20 cellular contexts compared by ENCODE assay signal in genomic region chr16:2422123-2422867, GRCh38. TPM values are rescaled to one million over a fixed set of nuclear protein-coding genes. Genes with fewer than 3 reads are reported as not detected.
DNase-seq lines count a peak whose midpoint lies in the region; ATAC-seq and TF ChIP-seq lines count a peak whose summit lies in the region.
"Had no signal": no experiment of that assay in that cellular context is flagged by ENCODE, and none has a peak within 500 bp of the region (broad histone marks: within the 10 kb centered on the region; RNA-seq: fewer than 3 reads in every experiment).

No MANE protein-coding gene starts in this region.

- TF ChIP-seq RAD21 in IMR-90 (IDR thresholded peaks at IDR 0.05; ENCODE audit: low read length), result no peak

- intact Hi-C loops in IMR-90 (cut with micrococcal nuclease), result no loop called here
- intact Hi-C loops in activated CD8-positive, alpha-beta T cell treated with anti-CD3 and anti-CD28 coated beads for 36 hours (cut with micrococcal nuclease), result loop anchor here (10.0 kb wide), 1 partner anchor 77 kb away; the partner anchor contains the start of gene ABCA3

- H3K23ac ChIP-seq in IMR-90 (ENCODE audit: low read depth, low read length), result no peak overlapping the region

- H3K4me2 ChIP-seq in IMR-90 (ENCODE audit: low read depth, low read length), result no peak overlapping the region

- H2AFZ ChIP-seq in IMR-90 (replicated peaks; ENCODE audit: low read length, poor library complexity), result peak overlapping the region; percentile 26

- no peaks in the 10 kb centered on the region for H3K9me3 Mint-ChIP-seq in activated CD8-positive, alpha-beta T cell treated with anti-CD3 and anti-CD28 coated beads for 36 hours
- no peaks in the 10 kb centered on the region for H3K9me3 Mint-ChIP-seq in natural killer cell treated with Interleukin-12 subunit alpha and Interleukin-12 subunit beta and Interleukin-15 and Interleukin-18, amount 100 ng/mL, for 72 hours
- H3K9me3 Mint-ChIP-seq: activated B cell treated with CpG ODN at 0.5 μM for 24 hours; activated T-cell treated with anti-CD3 and anti-CD28 coated beads, Interleukin-2, amount 50 U/mL, for 72 hours; CD8-positive, alpha-beta memory T cell; IgD-negative memory B cell; stimulated activated naive B cell treated with anti-CD40 and anti-IgM and Interleukin-4, amounts not matched to agents 10 μg/mL and 1 μg/mL and 100 μg/mL, for 72 hours had no signal

- DNase-seq in GM10248 (ENCODE audit: extremely low spot score) (peak; percentile 10), IMR-90 (no peak), MG63 (no peak), iPS-NIHi11 (ENCODE audit: low spot score) (no peak)
- DNase-seq in activated CD8-positive, alpha-beta T cell treated with anti-CD3 and anti-CD28 coated beads for 36 hours, result peak; percentile 43
- DNase-seq in natural killer cell treated with Interleukin-12 subunit alpha and Interleukin-12 subunit beta and Interleukin-15 and Interleukin-18, amount 100 ng/mL, for 72 hours (ENCODE audit: low spot score), result no peak
- DNase-seq: NCI-H1436 treated with DMSO at 0.1 percent for 48 hours had no signal

- H3K4me1 Mint-ChIP-seq in activated CD8-positive, alpha-beta T cell treated with anti-CD3 and anti-CD28 coated beads for 36 hours (ENCODE audit: low read depth), result peaks cover 5% of the 10 kb centered on the region
- peaks cover 5 to 10% of the 10 kb centered on the region in 2 donors for H3K4me1 Mint-ChIP-seq in natural killer cell treated with Interleukin-12 subunit alpha and Interleukin-12 subunit beta and Interleukin-15 and Interleukin-18, amount 100 ng/mL, for 72 hours (ENCODE audit: low read depth in 2 of 2)

- H4K8ac ChIP-seq in IMR-90 (ENCODE audit: low read depth in 2 of 2, low read length in 2 of 2), result no peak overlapping the region

- no peaks in the 10 kb centered on the region for H3K27me3 Mint-ChIP-seq in activated CD8-positive, alpha-beta T cell treated with anti-CD3 and anti-CD28 coated beads for 36 hours
- no peaks in the 10 kb centered on the region for H3K27me3 Mint-ChIP-seq in natural killer cell treated with Interleukin-12 subunit alpha and Interleukin-12 subunit beta and Interleukin-15 and Interleukin-18, amount 100 ng/mL, for 72 hours
- H3K27me3 Mint-ChIP-seq: activated B cell treated with CpG ODN at 0.5 μM for 24 hours; activated naive CD8-positive, alpha-beta T cell had no signal

- no peak for TF ChIP-seq POLR2A in IMR-90 (IDR thresholded peaks at IDR 0.05; ENCODE audit: low read depth, low read length)

- no peak for ATAC-seq in IMR-90 (ENCODE audit: low read depth)
- ATAC-seq in activated CD8-positive, alpha-beta T cell treated with anti-CD3 and anti-CD28 coated beads for 36 hours, result peak; percentile 66
- peak; percentile 64 to 72 for ATAC-seq in natural killer cell treated with Interleukin-12 subunit alpha and Interleukin-12 subunit beta and Interleukin-15 and Interleukin-18, amount 100 ng/mL, for 72 hours
- no peak for ATAC-seq in HG02610 (IDR thresholded peaks at IDR 0.05; ENCODE audit: unreplicated experiment)

- H2AK5ac ChIP-seq in IMR-90 (ENCODE audit: low read depth, low read length), result no peak overlapping the region

- H4K91ac ChIP-seq in IMR-90 (ENCODE audit: insufficient read depth, low read depth, low read length), result no peak overlapping the region

- H3K36me3 ChIP-seq in IMR-90 (ENCODE audit: control insufficient read depth, insufficient read depth, low read length), result no peaks in the 10 kb centered on the region
- H3K36me3 ChIP-seq in MG63, result no peaks in the 10 kb centered on the region
- H3K36me3 ChIP-seq: esophagus muscularis mucosa had no signal

- no peak overlapping the region for H3K14ac ChIP-seq in IMR-90 (replicated peaks; ENCODE audit: low read depth, low read length)

- no peaks in the 10 kb centered on the region for H3K79me1 ChIP-seq in IMR-90 (ENCODE audit: low read depth in 1 of 2, low read length in 2 of 2)

- H3K18ac ChIP-seq in IMR-90 (ENCODE audit: low read depth, low read length), result no peak overlapping the region

- H2AK9ac ChIP-seq in IMR-90 (replicated peaks; ENCODE audit: low read depth, low read length, poor library complexity), result no peak overlapping the region

- H3K9me1 ChIP-seq in IMR-90 (ENCODE audit: insufficient read depth, low read length), result peaks cover 6% of the 10 kb centered on the region

- H3K4me3 ChIP-seq in IMR-90 (ENCODE audit: insufficient read depth, low read depth, low read length) (no peak overlapping the region), MG63 (no peak overlapping the region)
- H3K4me3 ChIP-seq: esophagus muscularis mucosa, psoas muscle, testis had no signal

- H2BK5ac ChIP-seq in IMR-90 (ENCODE audit: low read depth, low read length, poor library complexity, severe bottlenecking), result no peak overlapping the region

- in situ Hi-C loops in IMR-90 (cut with MboI; ENCODE audit: low sequenced_read_pairs), result loop anchor here (10.0 kb wide), 1 partner anchor 147 kb away; no protein-coding TSS in a partner anchor

- H2BK120ac ChIP-seq in IMR-90 (ENCODE audit: low read depth, low read length), result no peak overlapping the region

- H2BK15ac ChIP-seq in IMR-90 (ENCODE audit: low read depth, low read length), result no peak overlapping the region

- no peaks in the 10 kb centered on the region for H3K4me1 ChIP-seq in IMR-90 (ENCODE audit: control insufficient read depth, insufficient read depth, low read length)
- H3K4me1 ChIP-seq: esophagus muscularis mucosa, psoas muscle, testis had no signal

- H3K27ac ChIP-seq in IMR-90 (ENCODE audit: insufficient read depth, low read length), result no peak overlapping the region
- H3K27ac ChIP-seq: esophagus muscularis mucosa, psoas muscle, testis had no signal

- H3K4ac ChIP-seq in IMR-90 (ENCODE audit: low read depth, low read length), result no peak overlapping the region

- H3K9ac ChIP-seq in IMR-90 (ENCODE audit: low read depth, low read length), result no peak overlapping the region

- H2BK20ac ChIP-seq in IMR-90 (ENCODE audit: low read depth, low read length), result no peak overlapping the region

- H4K5ac ChIP-seq in IMR-90 (ENCODE audit: low read depth, low read length), result no peak overlapping the region

- H3K36me3 Mint-ChIP-seq in activated CD8-positive, alpha-beta T cell treated with anti-CD3 and anti-CD28 coated beads for 36 hours (ENCODE audit: low read depth), result no peaks in the 10 kb centered on the region
- no peaks in the 10 kb centered on the region for H3K36me3 Mint-ChIP-seq in natural killer cell treated with Interleukin-12 subunit alpha and Interleukin-12 subunit beta and Interleukin-15 and Interleukin-18, amount 100 ng/mL, for 72 hours
- H3K36me3 Mint-ChIP-seq: activated naive CD8-positive, alpha-beta T cell; CD8-positive, alpha-beta memory T cell; IgD-negative memory B cell; stimulated activated naive B cell treated with anti-CD40 and anti-IgM and Interleukin-4, amounts not matched to agents 10 μg/mL and 1 μg/mL and 100 μg/mL, for 72 hours had no signal

- no peak overlapping the region for H3K4me3 Mint-ChIP-seq in activated CD8-positive, alpha-beta T cell treated with anti-CD3 and anti-CD28 coated beads for 36 hours
- H3K4me3 Mint-ChIP-seq in natural killer cell treated with Interleukin-12 subunit alpha and Interleukin-12 subunit beta and Interleukin-15 and Interleukin-18, amount 100 ng/mL, for 72 hours, result no peak overlapping the region
- H3K4me3 Mint-ChIP-seq: activated B cell treated with CpG ODN at 0.5 μM for 24 hours; activated naive CD8-positive, alpha-beta T cell; activated T-cell treated with anti-CD3 and anti-CD28 coated beads, Interleukin-2, amount 50 U/mL, for 72 hours; stimulated activated naive B cell treated with anti-CD40 and anti-IgM and Interleukin-4, amounts not matched to agents 10 μg/mL and 1 μg/mL and 100 μg/mL, for 72 hours had no signal

- H3K9me3 ChIP-seq in IMR-90 (ENCODE audit: control insufficient read depth, insufficient read depth, low read length) (no peaks in the 10 kb centered on the region), MG63 (no peaks in the 10 kb centered on the region)
- H3K9me3 ChIP-seq: esophagus muscularis mucosa, psoas muscle, testis had no signal

- dilution Hi-C loops in IMR-90 (cut with HindIII; ENCODE audit: low sequenced_read_pairs, unreplicated experiment), result no loop called here

- no CpG with 5 or more reads among the region's 7 CpGs for WGBS in IMR-90 (ENCODE audit: extremely low coverage in 2 of 2, insufficient read length in 1 of 2), 2 experiments

- H3K27me3 ChIP-seq in IMR-90 (ENCODE audit: control insufficient read depth, insufficient read depth, low read length), result no peaks in the 10 kb centered on the region; the same call in 1 of the 2 replicates
- H3K27me3 ChIP-seq in MG63, result no peaks in the 10 kb centered on the region
- H3K27me3 ChIP-seq: esophagus muscularis mucosa, testis had no signal

- POLR2A ChIA-PET in GM10248 (lab: Yijun Ruan, JAX) (interaction anchor here (0.5 kb wide), 1 partner anchor 158 kb away, joined by 3 read pairs; no protein-coding TSS in a partner anchor), IMR-90 (lab: Charles Lee; ENCODE audit: unreplicated experiment) (no interaction called here)
- POLR2A ChIA-PET in activated CD8-positive, alpha-beta T cell treated with anti-CD3 and anti-CD28 coated beads for 36 hours (lab: Charles Lee), result no interaction called here

- H3K56ac ChIP-seq in IMR-90 (ENCODE audit: extremely low read depth, insufficient read depth, low read length), result no peak overlapping the region

- CTCF ChIA-PET in GM10248 (lab: Yijun Ruan, JAX), result interaction anchor here (0.7 to 2.1 kb wide), 9 partner anchors 10 to 169 kb away, joined by 3 to 25 read pairs (median 4); partner anchors contain the start of gene TEDC2
- CTCF ChIA-PET in IMR-90 (lab: Yijun Ruan, JAX), result interaction anchor here (1.3 kb wide), 1 partner anchor 60 kb away, joined by 3 read pairs; no protein-coding TSS in a partner anchor
- CTCF ChIA-PET in activated CD8-positive, alpha-beta T cell treated with anti-CD3 and anti-CD28 coated beads for 36 hours (lab: Charles Lee), result interaction anchor here (0.6 to 3.0 kb wide), 7 partner anchors 10 to 152 kb away, joined by 3 to 9 read pairs (median 5); no protein-coding TSS in a partner anchor

- TF ChIP-seq CTCF in GM10248 (IDR thresholded peaks at IDR 0.05; ENCODE audit: control extremely low read depth, extremely low read depth, low read depth, missing control alignments), result no peak
- no peak for TF ChIP-seq CTCF in IMR-90 (conservative IDR thresholded peaks at IDR 0.05; ENCODE audit: low read depth, low read length)
- no peak for TF ChIP-seq CTCF in activated CD8-positive, alpha-beta T cell treated with anti-CD3 and anti-CD28 coated beads for 36 hours (IDR thresholded peaks at IDR 0.05)

- H3K27ac Mint-ChIP-seq in activated CD8-positive, alpha-beta T cell treated with anti-CD3 and anti-CD28 coated beads for 36 hours, result no peak overlapping the region
- no peak overlapping the region for H3K27ac Mint-ChIP-seq in natural killer cell treated with Interleukin-12 subunit alpha and Interleukin-12 subunit beta and Interleukin-15 and Interleukin-18, amount 100 ng/mL, for 72 hours
- H3K27ac Mint-ChIP-seq: activated B cell treated with CpG ODN at 0.5 μM for 24 hours; activated naive CD8-positive, alpha-beta T cell; activated T-cell treated with anti-CD3 and anti-CD28 coated beads, Interleukin-2, amount 50 U/mL, for 72 hours; stimulated activated naive B cell treated with anti-CD40 and anti-IgM and Interleukin-4, amounts not matched to agents 10 μg/mL and 1 μg/mL and 100 μg/mL, for 72 hours had no signal

- H4K20me1 ChIP-seq in IMR-90 (ENCODE audit: insufficient read depth, low read length), result no peaks in the 10 kb centered on the region

- BruUV-seq in IMR-90 (replicated peaks; lab: Mats Ljungman, UMichigan), result no TSS peak

RNA-seq across cellular contexts. Expression of gene CCNF, which starts 7.0 kb away (rescaled TPM):
- 19.2 and 20.1 TPM in 2 replicates for total RNA-seq in IMR-90 (2012; rRNA removed)
- polyA plus RNA-seq in IMR-90 (2012; rRNA removed), result 7.8 and 8.2 TPM in 2 replicates
- polyA plus RNA-seq in IMR-90 (2012; cell fraction: cytosol; rRNA removed), result 5.4 and 6.1 TPM in 2 replicates
- 7.7 and 18.3 TPM in 2 replicates for polyA plus RNA-seq in IMR-90 (2012; cell fraction: nucleus; rRNA removed; ENCODE audit: low replicate concordance)
- 10 to 100 TPM; 43.5 TPM for total RNA-seq in activated CD8-positive, alpha-beta T cell treated with anti-CD3 and anti-CD28 coated beads for 36 hours
- 10 to 100 TPM; 36.1 to 79.5 TPM for total RNA-seq in natural killer cell treated with Interleukin-12 subunit alpha and Interleukin-12 subunit beta and Interleukin-15 and Interleukin-18, amount 100 ng/mL, for 72 hours
- total RNA-seq in MG63 (2014; rRNA removed; shearing (Covaris generic); ENCODE audit: low replicate concordance), result 33.3 and 35.9 TPM in 2 replicates

RNA-seq across cellular contexts. Expression of gene TEDC2, which starts 37.6 kb away (rescaled TPM):
- total RNA-seq in IMR-90 (2012; rRNA removed), result 3.6 TPM in 2 replicates
- polyA plus RNA-seq in IMR-90 (2012; rRNA removed), result 7.3 and 10.8 TPM in 2 replicates
- 5.2 and 6.1 TPM in 2 replicates for polyA plus RNA-seq in IMR-90 (2012; cell fraction: cytosol; rRNA removed)
- polyA plus RNA-seq in IMR-90 (2012; cell fraction: nucleus; rRNA removed; ENCODE audit: low replicate concordance), result 17.1 and 61.0 TPM in 2 replicates
- 10 to 100 TPM; 23.2 to 30.7 TPM for total RNA-seq in activated CD8-positive, alpha-beta T cell treated with anti-CD3 and anti-CD28 coated beads for 36 hours
- total RNA-seq in natural killer cell treated with Interleukin-12 subunit alpha and Interleukin-12 subunit beta and Interleukin-15 and Interleukin-18, amount 100 ng/mL, for 72 hours, result 10 to 100 TPM in 1 of 2 donors, 1 to 10 TPM in 1; 8.6 to 39.0 TPM
- 32.3 and 38.6 TPM in 2 replicates for total RNA-seq in MG63 (2014; rRNA removed; shearing (Covaris generic); ENCODE audit: low replicate concordance)
- total RNA-seq: mononuclear cell had no signal

RNA-seq across cellular contexts. Expression of gene NTN3, which starts 48.8 kb away (rescaled TPM):
- 0.18 and 0.28 TPM in 2 replicates for total RNA-seq in IMR-90 (2012; rRNA removed)
- polyA plus RNA-seq in IMR-90 (2012; rRNA removed), result 0.38 and 0.72 TPM in 2 replicates
- 0.44 and 0.96 TPM in 2 replicates for polyA plus RNA-seq in IMR-90 (2012; cell fraction: cytosol; rRNA removed)
- polyA plus RNA-seq in IMR-90 (2012; cell fraction: nucleus; rRNA removed; ENCODE audit: low replicate concordance), result 0.72 and 2.1 TPM in 2 replicates
- total RNA-seq in activated CD8-positive, alpha-beta T cell treated with anti-CD3 and anti-CD28 coated beads for 36 hours, result not detected
- total RNA-seq in natural killer cell treated with Interleukin-12 subunit alpha and Interleukin-12 subunit beta and Interleukin-15 and Interleukin-18, amount 100 ng/mL, for 72 hours, result not detected
- total RNA-seq in MG63 (2014; rRNA removed; shearing (Covaris generic); ENCODE audit: low replicate concordance), result not detected in 2 replicates
- total RNA-seq: activated B cell treated with CpG ODN at 0.5 μM for 24 hours; activated T-cell treated with anti-CD3 and anti-CD28 coated beads, Interleukin-2, amount 50 U/mL, for 72 hours; CD8-positive, alpha-beta memory T cell; Daoy; MCF 10A; mononuclear cell had no signal
- polyA plus RNA-seq: CD8-positive, alpha-beta memory T cell; IgD-negative memory B cell had no signal

RNA-seq across cellular contexts. Expression of gene TBC1D24, which starts 52.6 kb away (rescaled TPM):
- total RNA-seq in IMR-90 (2012; rRNA removed), result 7.5 and 8.6 TPM in 2 replicates
- 13.4 and 16.2 TPM in 2 replicates for polyA plus RNA-seq in IMR-90 (2012; rRNA removed)
- polyA plus RNA-seq in IMR-90 (2012; cell fraction: cytosol; rRNA removed), result 6.5 and 11.7 TPM in 2 replicates
- 28.4 and 53.0 TPM in 2 replicates for polyA plus RNA-seq in IMR-90 (2012; cell fraction: nucleus; rRNA removed; ENCODE audit: low replicate concordance)
- total RNA-seq in activated CD8-positive, alpha-beta T cell treated with anti-CD3 and anti-CD28 coated beads for 36 hours, result 10 to 100 TPM; 16.6 to 16.7 TPM
- 10 to 100 TPM; 22.0 to 39.9 TPM for total RNA-seq in natural killer cell treated with Interleukin-12 subunit alpha and Interleukin-12 subunit beta and Interleukin-15 and Interleukin-18, amount 100 ng/mL, for 72 hours
- 12.9 and 14.8 TPM in 2 replicates for total RNA-seq in MG63 (2014; rRNA removed; shearing (Covaris generic); ENCODE audit: low replicate concordance)

Comparison
In these comparisons a context has a peak if more than half of its experiments do, and no peak if none do; other contexts are left out.
1. DNase-seq: peak in GM10248 (single experiment) and activated CD8-positive, alpha-beta T cell treated with anti-CD3 and anti-CD28 coated beads for 36 hours (single experiment); none in IMR-90 (single experiment), natural killer cell treated with Interleukin-12 subunit alpha and Interleukin-12 subunit beta and Interleukin-15 and Interleukin-18, amount 100 ng/mL, for 72 hours (single experiment), MG63 (single experiment) and iPS-NIHi11 (single experiment).
2. ATAC-seq: peak in activated CD8-positive, alpha-beta T cell treated with anti-CD3 and anti-CD28 coated beads for 36 hours (single experiment) and natural killer cell treated with Interleukin-12 subunit alpha and Interleukin-12 subunit beta and Interleukin-15 and Interleukin-18, amount 100 ng/mL, for 72 hours (2 of 2); none in IMR-90 (single experiment) and HG02610 (single experiment).